Comparison of ENCODE assay signal across 19 cellular contexts in the genomic region with DNA sequence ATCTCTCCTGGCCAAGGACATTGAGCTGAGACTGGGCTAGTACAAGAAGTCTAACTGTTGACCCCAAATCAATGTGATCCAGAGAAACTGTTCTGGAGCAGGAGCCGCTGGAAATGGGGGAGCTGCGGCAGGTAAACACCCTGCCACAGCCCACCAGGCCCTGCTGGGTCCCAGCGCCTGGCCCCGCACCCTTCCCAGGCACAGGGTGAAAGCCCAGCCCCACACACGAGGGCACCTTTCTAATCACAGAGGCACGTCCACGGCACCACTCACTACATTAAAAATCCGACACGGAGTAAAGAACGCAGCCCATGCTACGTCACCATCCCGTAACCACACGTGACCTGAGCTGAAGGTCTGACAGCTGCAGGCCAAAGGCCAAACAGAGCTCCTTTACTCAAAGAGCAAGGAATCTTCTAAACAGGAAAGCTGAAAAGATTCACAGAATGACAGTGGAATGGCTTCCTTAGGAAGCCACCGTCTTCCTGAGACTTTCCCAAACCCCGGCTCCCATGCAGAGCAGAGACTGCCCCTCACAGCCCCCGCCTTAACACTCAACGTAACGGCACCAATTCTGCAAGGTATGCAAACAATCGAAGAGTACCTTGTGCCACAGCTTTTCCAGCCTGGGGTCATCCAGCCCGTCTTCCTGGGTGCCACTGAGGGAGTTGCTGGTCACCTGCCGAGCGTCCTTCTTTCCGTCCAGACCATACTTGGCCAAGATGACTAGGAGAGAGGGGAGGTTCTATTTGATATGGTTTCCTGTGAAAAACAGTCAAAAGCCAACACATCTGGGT. TPM values are rescaled to one million over a fixed set of nuclear protein-coding genes. Genes with fewer than 3 reads are reported as not detected.
DNase-seq lines count a peak whose midpoint lies in the region; ATAC-seq and TF ChIP-seq lines count a peak whose summit lies in the region.
"Had no signal": no experiment of that assay in that cellular context is flagged by ENCODE, and none has a peak within 500 bp of the region (broad histone marks: within the 10 kb centered on the region; RNA-seq: fewer than 3 reads in every experiment).

No MANE protein-coding gene starts in this region.

- POLR2A ChIA-PET in WTC11 (lab: Charles Lee) = no interaction called here

- H3K27me3 ChIP-seq in left lung = no peaks in the 10 kb centered on the region

- no peaks in the 10 kb centered on the region for H3K9me3 Mint-ChIP-seq in WTC11
- H3K9me3 Mint-ChIP-seq in stimulated activated naive B cell treated with anti-CD40 and anti-IgM and Interleukin-4, amounts not matched to agents 10 μg/mL and 1 μg/mL and 100 μg/mL, for 72 hours = no peaks in the 10 kb centered on the region
- H3K9me3 Mint-ChIP-seq: H9 had no signal

- H3K27ac Mint-ChIP-seq in WTC11 = no peak overlapping the region
- peak overlapping the region; percentile 42 for H3K27ac Mint-ChIP-seq in stimulated activated naive B cell treated with anti-CD40 and anti-IgM and Interleukin-4, amounts not matched to agents 10 μg/mL and 1 μg/mL and 100 μg/mL, for 72 hours

- intact Hi-C loops in left cardiac atrium (cut with DNase I) = no loop called here
- intact Hi-C loops in left ventricle myocardium superior (cut with micrococcal nuclease) = no loop called here
- intact Hi-C loops in left lung (cut with DNase I) = no loop called here

- no peak overlapping the region for H3K4me3 ChIP-seq in left lung

- peaks cover 0 to 100% of the 10 kb centered on the region in 2 donors for H3K36me3 ChIP-seq in left lung

- CTCF ChIA-PET in WTC11 (lab: Charles Lee) = no interaction called here

- H3K4me3 Mint-ChIP-seq in WTC11 = no peak overlapping the region
- H3K4me3 Mint-ChIP-seq in stimulated activated naive B cell treated with anti-CD40 and anti-IgM and Interleukin-4, amounts not matched to agents 10 μg/mL and 1 μg/mL and 100 μg/mL, for 72 hours = no peak overlapping the region
- H3K4me3 Mint-ChIP-seq: H9 had no signal

- H3K4me1 ChIP-seq in left lung = no peaks in the 10 kb centered on the region

- DNase-seq in left cardiac atrium (peak; percentile 3), left ventricle myocardium superior (no peak), WTC11 (ENCODE audit: low spot score) (peak; percentile 2), left lung (peak; percentile 19 to 37), AML-193 (lab: John Stamatoyannopoulos, UW) (no peak)
- DNase-seq in stimulated activated naive B cell treated with anti-CD40 and anti-IgM and Interleukin-4, amounts not matched to agents 10 μg/mL and 1 μg/mL and 100 μg/mL, for 72 hours = no peak
- DNase-seq in stimulated activated CD4-positive, alpha-beta T cell treated with anti-CD3 and anti-CD28 coated beads, Interleukin-2, amount 100 ng/mL, for 24 hours = no peak
- DNase-seq: H9, MV-4-11, NCI-H1694 treated with DMSO at 0.1 percent for 48 hours, NCI-H2107, NCI-H2227 treated with DMSO at 0.1 percent for 48 hours, NCI-H510A treated with DMSO at 0.1 percent for 48 hours, NCI-H774, SHP77 had no signal

- H3K9me3 ChIP-seq in left lung = no peaks in the 10 kb centered on the region

- ATAC-seq in left cardiac atrium (no peak), left ventricle myocardium superior (no peak), WTC11 (no peak), left lung (no peak), HG02588 (IDR thresholded peaks at IDR 0.05; ENCODE audit: unreplicated experiment) (no peak)
- ATAC-seq in stimulated activated naive B cell treated with anti-CD40 and anti-IgM and Interleukin-4, amounts not matched to agents 10 μg/mL and 1 μg/mL and 100 μg/mL, for 72 hours (replicated peaks) = no peak

- H3K27me3 Mint-ChIP-seq in WTC11 (ENCODE audit: low read depth) = no peaks in the 10 kb centered on the region
- H3K27me3 Mint-ChIP-seq in stimulated activated naive B cell treated with anti-CD40 and anti-IgM and Interleukin-4, amounts not matched to agents 10 μg/mL and 1 μg/mL and 100 μg/mL, for 72 hours = no peaks in the 10 kb centered on the region

- peaks cover 45% of the 10 kb centered on the region for H3K36me3 Mint-ChIP-seq in WTC11
- H3K36me3 Mint-ChIP-seq in stimulated activated naive B cell treated with anti-CD40 and anti-IgM and Interleukin-4, amounts not matched to agents 10 μg/mL and 1 μg/mL and 100 μg/mL, for 72 hours = peaks cover 50 to 55% of the 10 kb centered on the region in 2 donors

- peaks cover 4% of the 10 kb centered on the region; the same call in 1 of the 2 replicates for H3K4me1 Mint-ChIP-seq in WTC11
- H3K4me1 Mint-ChIP-seq in stimulated activated naive B cell treated with anti-CD40 and anti-IgM and Interleukin-4, amounts not matched to agents 10 μg/mL and 1 μg/mL and 100 μg/mL, for 72 hours = peaks cover 3 to 5% of the 10 kb centered on the region in 2 donors

- no peak for TF ChIP-seq CTCF in WTC11 (IDR thresholded peaks at IDR 0.05)
- no peak for TF ChIP-seq CTCF in left lung (IDR thresholded peaks at IDR 0.05)

- H3K27ac ChIP-seq in left lung = no peak overlapping the region
- H3K27ac ChIP-seq: HL-60, KMS-11 had no signal

TF ChIP-seq in WTC11, 78 proteins besides CTCF, POLR2A, EP300 and RAD21 (continues in another document):
- TF ChIP-seq, protein P1, sequence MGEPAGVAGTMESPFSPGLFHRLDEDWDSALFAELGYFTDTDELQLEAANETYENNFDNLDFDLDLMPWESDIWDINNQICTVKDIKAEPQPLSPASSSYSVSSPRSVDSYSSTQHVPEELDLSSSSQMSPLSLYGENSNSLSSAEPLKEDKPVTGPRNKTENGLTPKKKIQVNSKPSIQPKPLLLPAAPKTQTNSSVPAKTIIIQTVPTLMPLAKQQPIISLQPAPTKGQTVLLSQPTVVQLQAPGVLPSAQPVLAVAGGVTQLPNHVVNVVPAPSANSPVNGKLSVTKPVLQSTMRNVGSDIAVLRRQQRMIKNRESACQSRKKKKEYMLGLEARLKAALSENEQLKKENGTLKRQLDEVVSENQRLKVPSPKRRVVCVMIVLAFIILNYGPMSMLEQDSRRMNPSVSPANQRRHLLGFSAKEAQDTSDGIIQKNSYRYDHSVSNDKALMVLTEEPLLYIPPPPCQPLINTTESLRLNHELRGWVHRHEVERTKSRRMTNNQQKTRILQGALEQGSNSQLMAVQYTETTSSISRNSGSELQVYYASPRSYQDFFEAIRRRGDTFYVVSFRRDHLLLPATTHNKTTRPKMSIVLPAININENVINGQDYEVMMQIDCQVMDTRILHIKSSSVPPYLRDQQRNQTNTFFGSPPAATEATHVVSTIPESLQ (CRISPR knock-in tag; IDR thresholded peaks at IDR 0.05) = no peak
- TF ChIP-seq NFE2L1 (CRISPR knock-in tag; IDR thresholded peaks at IDR 0.05) (no peak), ZNF232 (CRISPR knock-in tag; IDR thresholded peaks at IDR 0.05) (no peak), MXD4 (CRISPR knock-in tag; IDR thresholded peaks at IDR 0.05; ENCODE audit: borderline replicate concordance) (no peak), OVOL2 (CRISPR knock-in tag; IDR thresholded peaks at IDR 0.05; ENCODE audit: borderline replicate concordance) (no peak), ELF4 (CRISPR knock-in tag; IDR thresholded peaks at IDR 0.05; ENCODE audit: low read depth) (no peak), TCF7 (CRISPR knock-in tag; IDR thresholded peaks at IDR 0.05; ENCODE audit: low read depth) (no peak), SOX15 (CRISPR knock-in tag; IDR thresholded peaks at IDR 0.05) (no peak)
- TF ChIP-seq, protein P2, sequence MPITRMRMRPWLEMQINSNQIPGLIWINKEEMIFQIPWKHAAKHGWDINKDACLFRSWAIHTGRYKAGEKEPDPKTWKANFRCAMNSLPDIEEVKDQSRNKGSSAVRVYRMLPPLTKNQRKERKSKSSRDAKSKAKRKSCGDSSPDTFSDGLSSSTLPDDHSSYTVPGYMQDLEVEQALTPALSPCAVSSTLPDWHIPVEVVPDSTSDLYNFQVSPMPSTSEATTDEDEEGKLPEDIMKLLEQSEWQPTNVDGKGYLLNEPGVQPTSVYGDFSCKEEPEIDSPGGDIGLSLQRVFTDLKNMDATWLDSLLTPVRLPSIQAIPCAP (CRISPR knock-in tag; IDR thresholded peaks at IDR 0.05) = no peak
- TF ChIP-seq, protein P3, sequence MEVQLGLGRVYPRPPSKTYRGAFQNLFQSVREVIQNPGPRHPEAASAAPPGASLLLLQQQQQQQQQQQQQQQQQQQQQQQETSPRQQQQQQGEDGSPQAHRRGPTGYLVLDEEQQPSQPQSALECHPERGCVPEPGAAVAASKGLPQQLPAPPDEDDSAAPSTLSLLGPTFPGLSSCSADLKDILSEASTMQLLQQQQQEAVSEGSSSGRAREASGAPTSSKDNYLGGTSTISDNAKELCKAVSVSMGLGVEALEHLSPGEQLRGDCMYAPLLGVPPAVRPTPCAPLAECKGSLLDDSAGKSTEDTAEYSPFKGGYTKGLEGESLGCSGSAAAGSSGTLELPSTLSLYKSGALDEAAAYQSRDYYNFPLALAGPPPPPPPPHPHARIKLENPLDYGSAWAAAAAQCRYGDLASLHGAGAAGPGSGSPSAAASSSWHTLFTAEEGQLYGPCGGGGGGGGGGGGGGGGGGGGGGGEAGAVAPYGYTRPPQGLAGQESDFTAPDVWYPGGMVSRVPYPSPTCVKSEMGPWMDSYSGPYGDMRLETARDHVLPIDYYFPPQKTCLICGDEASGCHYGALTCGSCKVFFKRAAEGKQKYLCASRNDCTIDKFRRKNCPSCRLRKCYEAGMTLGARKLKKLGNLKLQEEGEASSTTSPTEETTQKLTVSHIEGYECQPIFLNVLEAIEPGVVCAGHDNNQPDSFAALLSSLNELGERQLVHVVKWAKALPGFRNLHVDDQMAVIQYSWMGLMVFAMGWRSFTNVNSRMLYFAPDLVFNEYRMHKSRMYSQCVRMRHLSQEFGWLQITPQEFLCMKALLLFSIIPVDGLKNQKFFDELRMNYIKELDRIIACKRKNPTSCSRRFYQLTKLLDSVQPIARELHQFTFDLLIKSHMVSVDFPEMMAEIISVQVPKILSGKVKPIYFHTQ (CRISPR knock-in tag; IDR thresholded peaks at IDR 0.05) = no peak
- TF ChIP-seq, protein P4, sequence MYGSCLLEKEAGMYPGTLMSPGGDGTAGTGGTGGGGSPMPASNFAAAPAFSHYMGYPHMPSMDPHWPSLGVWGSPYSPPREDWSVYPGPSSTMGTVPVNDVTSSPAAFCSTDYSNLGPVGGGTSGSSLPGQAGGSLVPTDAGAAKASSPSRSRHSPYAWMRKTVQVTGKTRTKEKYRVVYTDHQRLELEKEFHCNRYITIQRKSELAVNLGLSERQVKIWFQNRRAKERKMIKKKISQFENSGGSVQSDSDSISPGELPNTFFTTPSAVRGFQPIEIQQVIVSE (CRISPR knock-in tag; IDR thresholded peaks at IDR 0.05; ENCODE audit: borderline replicate concordance) = no peak

RNA-seq across cellular contexts. Expression of a gene that starts 12.6 kb away (rescaled TPM):
- total RNA-seq in left cardiac atrium (100 to 1,000 TPM; 226 to 312 TPM), left ventricle myocardium superior (307 TPM), WTC11 (2021) (90.8 to 106 TPM (median 97.4 TPM) in 3 replicates), left lung (100 to 1,000 TPM; 192 to 218 TPM)

RNA-seq across cellular contexts. Expression of a gene that starts 56.6 kb away (rescaled TPM):
- 10 to 100 TPM; 21.5 to 38.2 TPM for total RNA-seq in left cardiac atrium
- total RNA-seq in left ventricle myocardium superior = 35.5 TPM
- 0.22 to 0.46 TPM (median 0.44 TPM) in 3 replicates for total RNA-seq in WTC11 (2021)
- total RNA-seq in left lung = 1 to 10 TPM; 1.6 to 6.3 TPM
- total RNA-seq: HT1080 had no signal

Comparison
In these comparisons a context has a peak if more than half of its experiments do, and no peak if none do; other contexts are left out.
1. DNase-seq: peak in left cardiac atrium (single experiment), WTC11 (single experiment) and left lung (2 of 2); none in left ventricle myocardium superior (single experiment), stimulated activated naive B cell treated with anti-CD40 and anti-IgM and Interleukin-4, amounts not matched to agents 10 μg/mL and 1 μg/mL and 100 μg/mL, for 72 hours (single experiment), AML-193 (0 of 2) and stimulated activated CD4-positive, alpha-beta T cell treated with anti-CD3 and anti-CD28 coated beads, Interleukin-2, amount 100 ng/mL, for 24 hours (0 of 2).